22 cellular contexts compared by ENCODE assay signal in genomic region chr1:236091933-236092318, GRCh38. TPM values are rescaled to one million over a fixed set of nuclear protein-coding genes. Genes with fewer than 3 reads are reported as not detected.
A peak's percentile ranks its signal among the peaks of the same experiment; 100 is the strongest.
DNase-seq lines count a peak whose midpoint lies in the region; ATAC-seq, FAIRE-seq and TF ChIP-seq lines count a peak whose summit lies in the region.
"Had no signal": no experiment of that assay in that cellular context is flagged by ENCODE, and none has a peak within 500 bp of the region (broad histone marks: within the 10 kb centered on the region; RNA-seq: fewer than 3 reads in every experiment).

No MANE protein-coding gene starts in this region.

- intact Hi-C loops in HepG2 (cut with micrococcal nuclease; ENCODE audit: unreplicated experiment): loop anchor here (2.0 kb wide), 1 partner anchor 25 kb away; no protein-coding TSS in a partner anchor
- intact Hi-C loops in K562 (cut with micrococcal nuclease): no loop called here
- intact Hi-C loops in ascending aorta (cut with DNase I): no loop called here

- ATAC-seq in HepG2: no peak; the same call in 2 of the 3 replicates
- ATAC-seq in K562: peak; percentile 22; the same call in 2 of the 3 replicates
- no peak for ATAC-seq in naive thymus-derived CD8-positive, alpha-beta T cell

- H2BK120ac ChIP-seq in mesenchymal stem cell (ENCODE audit: low read depth, low read length): peak overlapping the region; percentile 89

- CTCF ChIA-PET in HepG2 (lab: Yijun Ruan, JAX; ENCODE audit: low intra/inter-chr PET ratio, low total read pairs): no interaction called here
- CTCF ChIA-PET in K562 (lab: Yijun Ruan, JAX; ENCODE audit: low intra/inter-chr PET ratio): no interaction called here

- no peak overlapping the region for H3K4me3 Mint-ChIP-seq in naive thymus-derived CD8-positive, alpha-beta T cell
- H3K4me3 Mint-ChIP-seq: CD4-positive, alpha-beta T cell; H9 had no signal

- H3K27ac ChIP-seq in liver (ENCODE audit: low read depth in 1 of 2, low read length in 2 of 2): peak overlapping the region; percentile 35 to 72
- H3K27ac ChIP-seq in HepG2 (ENCODE audit: extremely low read length, insufficient read depth, low read length): no peak overlapping the region
- no peak overlapping the region for H3K27ac ChIP-seq in K562 (ENCODE audit: extremely low read depth, low read depth, low read length)
- H3K27ac ChIP-seq in mesenchymal stem cell (ENCODE audit: low read length, poor library complexity, severe bottlenecking): no peak overlapping the region
- H3K27ac ChIP-seq in ascending aorta: no peak overlapping the region
- no peak overlapping the region for H3K27ac ChIP-seq in SJCRH30
- H3K27ac ChIP-seq: HL-60, KMS-11 had no signal

- H3K27ac Mint-ChIP-seq in naive thymus-derived CD8-positive, alpha-beta T cell: no peak overlapping the region
- H3K27ac Mint-ChIP-seq: CD4-positive, alpha-beta T cell; H9 had no signal

- TF ChIP-seq RAD21 in liver (IDR thresholded peaks at IDR 0.05) (no peak), HepG2 (CRISPR knock-in tag; IDR thresholded peaks at IDR 0.05) (no peak), K562 (CRISPR knock-in tag; conservative IDR thresholded peaks at IDR 0.05 in 1 of 2, IDR thresholded peaks at IDR 0.05 in 1 of 2) (no peak)

- H3K4me3 ChIP-seq in liver (ENCODE audit: low read depth in 1 of 3, low read length in 3 of 3): no peak overlapping the region
- H3K4me3 ChIP-seq in HepG2 (replicated peaks in 1 of 3; ENCODE audit: insufficient read depth in 1 of 3, low read depth in 2 of 3, low read length in 3 of 3): no peak overlapping the region
- H3K4me3 ChIP-seq in K562: no peak overlapping the region
- no peak overlapping the region for H3K4me3 ChIP-seq in mesenchymal stem cell (ENCODE audit: insufficient read depth in 1 of 2, low read depth in 1 of 2, low read length in 2 of 2)
- no peak overlapping the region for H3K4me3 ChIP-seq in ascending aorta
- H3K4me3 ChIP-seq in SJCRH30: no peak overlapping the region
- H3K4me3 ChIP-seq: GM12878 had no signal

- peak overlapping the region; percentile 65 to 93 for H3K18ac ChIP-seq in mesenchymal stem cell (ENCODE audit: low read depth in 1 of 2, low read length in 2 of 2)

- H3K4me1 ChIP-seq in liver (ENCODE audit: control insufficient read depth in 4 of 4, insufficient read depth in 4 of 4, low read length in 3 of 4) (no peaks in the 10 kb centered on the region), HepG2 (ENCODE audit: insufficient read depth, low read length) (peaks cover 27% of the 10 kb centered on the region), K562 (replicated peaks in 1 of 2; ENCODE audit: control insufficient read depth in 2 of 2, insufficient read depth in 2 of 2, low read length in 2 of 2) (no peaks in the 10 kb centered on the region), mesenchymal stem cell (ENCODE audit: control insufficient read depth, insufficient read depth, low read depth, low read length) (no peaks in the 10 kb centered on the region), ascending aorta (no peaks in the 10 kb centered on the region), SJCRH30 (peaks cover 7% of the 10 kb centered on the region)

- no peak overlapping the region for H3K9ac ChIP-seq in liver (ENCODE audit: low read depth in 1 of 2, low read length in 2 of 2)
- H3K9ac ChIP-seq in HepG2 (ENCODE audit: insufficient read depth, low read depth, low read length): no peak overlapping the region
- H3K9ac ChIP-seq in K562 (ENCODE audit: insufficient read depth in 1 of 2, low read depth in 2 of 2, low read length in 2 of 2): no peak overlapping the region
- H3K9ac ChIP-seq in mesenchymal stem cell (ENCODE audit: low read length): no peak overlapping the region
- H3K9ac ChIP-seq: KMS-11 had no signal

- H3K27me3 Mint-ChIP-seq in naive thymus-derived CD8-positive, alpha-beta T cell: peaks cover 5 to 37% (median 21%) of the 10 kb centered on the region in 5 donors

- no peak for TF ChIP-seq POLR2A in HepG2 (IDR thresholded peaks at IDR 0.05; ENCODE audit: insufficient read depth in 1 of 2, low read depth in 2 of 2, low read length in 2 of 2)
- TF ChIP-seq POLR2A in K562 (conservative IDR thresholded peaks at IDR 0.05): no peak

- peak overlapping the region; percentile 57 for H4K91ac ChIP-seq in mesenchymal stem cell (ENCODE audit: low read length)

- H4K20me1 ChIP-seq in HepG2 (ENCODE audit: insufficient read depth, low read length) (no peaks in the 10 kb centered on the region), K562 (replicated peaks; ENCODE audit: control insufficient read depth, insufficient read depth, low read length) (no peaks in the 10 kb centered on the region)

- H2AK5ac ChIP-seq in mesenchymal stem cell (ENCODE audit: low read length, severe bottlenecking): no peak overlapping the region

- no peak overlapping the region for H3K23ac ChIP-seq in mesenchymal stem cell (ENCODE audit: low read length in 2 of 2)

- FAIRE-seq in HepG2 (lab: Jason Lieb, UNC) (no peak), K562 (lab: Jason Lieb, UNC) (no peak)
- FAIRE-seq: GM12878 had no signal

- TF ChIP-seq EP300 in HepG2 (IDR thresholded peaks at IDR 0.05; ENCODE audit: low read depth in 2 of 2, low read length in 2 of 2) (no peak), HepG2 (CRISPR knock-in tag; IDR thresholded peaks at IDR 0.05; ENCODE audit: borderline replicate concordance) (no peak), K562 (IDR thresholded peaks at IDR 0.05; ENCODE audit: low read length) (no peak)

- no peaks in the 10 kb centered on the region for H3K4me1 Mint-ChIP-seq in naive thymus-derived CD8-positive, alpha-beta T cell

- in situ Hi-C loops in HepG2 (cut with HindIII; ENCODE audit: extremely low pct_ligation_motif_present, low pct_unique_long_range_greater_than_20kb) (no loop called here), K562 (cut with MboI) (no loop called here)

- H3K14ac ChIP-seq in mesenchymal stem cell (ENCODE audit: low read length in 2 of 2): no peak overlapping the region

- TF ChIP-seq CTCF in liver (IDR thresholded peaks at IDR 0.05; ENCODE audit: low read depth, low read length, missing input control) (no peak), HepG2 (CRISPR knock-in tag; IDR thresholded peaks at IDR 0.05) (no peak), K562 (IDR thresholded peaks at IDR 0.05 in 2 of 3, conservative IDR thresholded peaks at IDR 0.05 in 1 of 3; ENCODE audit: insufficient read depth in 2 of 3, low read depth in 1 of 3, low read length in 3 of 3) (no peak), ascending aorta (IDR thresholded peaks at IDR 0.05) (no peak)

- no peak overlapping the region for H2BK5ac ChIP-seq in mesenchymal stem cell (ENCODE audit: low read depth, low read length, poor library complexity, severe bottlenecking)

- H2BK15ac ChIP-seq in mesenchymal stem cell (ENCODE audit: low read depth, poor library complexity, severe bottlenecking): no peak overlapping the region

- H3K36me3 ChIP-seq in liver (ENCODE audit: control insufficient read depth in 4 of 4, insufficient read depth in 3 of 4, low read depth in 1 of 4, low read length in 3 of 4) (no peaks in the 10 kb centered on the region), HepG2 (replicated peaks in 1 of 2; ENCODE audit: control insufficient read depth in 1 of 2, insufficient read depth in 2 of 2, low read length in 2 of 2) (no peaks in the 10 kb centered on the region), K562 (ENCODE audit: control insufficient read depth, insufficient read depth, low read length) (no peaks in the 10 kb centered on the region), mesenchymal stem cell (ENCODE audit: control insufficient read depth in 1 of 2, insufficient read depth in 2 of 2, low read depth in 1 of 2, low read length in 2 of 2) (no peaks in the 10 kb centered on the region), ascending aorta (no peaks in the 10 kb centered on the region), SJCRH30 (no peaks in the 10 kb centered on the region)

- H3K4ac ChIP-seq in mesenchymal stem cell (ENCODE audit: low read depth in 1 of 2, low read length in 2 of 2): peak overlapping the region in 1 of 2 experiments; percentile 90

- H3K36me3 Mint-ChIP-seq in naive thymus-derived CD8-positive, alpha-beta T cell: peaks cover 0 to 5% (median 2%) of the 10 kb centered on the region in 3 donors

- BruUV-seq in HepG2 (replicated peaks; lab: Mats Ljungman, UMichigan) (no TSS peak), K562 (replicated peaks; lab: Mats Ljungman, UMichigan) (no TSS peak)

- POLR2A ChIA-PET in HepG2 (lab: Yijun Ruan, JAX): no interaction called here
- POLR2A ChIA-PET in K562 (lab: Yijun Ruan, JAX): interaction anchor here (0.6 kb wide), 1 partner anchor 385 kb away, joined by 3 read pairs; no protein-coding TSS in a partner anchor
- POLR2A ChIA-PET in naive thymus-derived CD8-positive, alpha-beta T cell (lab: Charles Lee): no interaction called here

- DNase-seq in HepG2 (ENCODE audit: low spot score) (no peak), K562 (ENCODE audit: extremely low read depth in 1 of 4, low spot score in 3 of 4) (no peak), mesenchymal stem cell (peak; percentile 68), ascending aorta (ENCODE audit: low spot score in 2 of 2) (no peak), SJCRH30 (no peak)
- DNase-seq in naive thymus-derived CD8-positive, alpha-beta T cell: no peak
- DNase-seq: CD4-positive, alpha-beta T cell; COR-L47; DND-41; H9; NCI-H1105; NCI-H2029 treated with DMSO at 0.1 percent for 48 hours; NCI-H226; NCI-H524; NCI-H774; NK-92 treated with Interleukin-12 subunit alpha and Interleukin-12 subunit beta, amount 100 ng/mL, for 24 hours; SW 1271 had no signal

- 77% methylated on average over 5 of the region's 5 CpGs for WGBS in liver
- 66% methylated on average over 5 of the region's 5 CpGs for WGBS in HepG2 (ENCODE audit: low lambda C conversion rate)
- WGBS in K562 (ENCODE audit: insufficient coverage, low coverage, missing lambda C conversion rate): 10% methylated on average over 5 of the region's 5 CpGs
- 43% methylated on average over 5 of the region's 5 CpGs for WGBS in mesenchymal stem cell

- peak overlapping the region; percentile 62 for H4K8ac ChIP-seq in mesenchymal stem cell (ENCODE audit: low read length)

- H3K9me3 ChIP-seq in liver (ENCODE audit: control insufficient read depth in 4 of 4, low read length in 3 of 4) (no peaks in the 10 kb centered on the region), HepG2 (ENCODE audit: low read length) (peaks cover 6% of the 10 kb centered on the region; the same call in 1 of the 2 replicates), K562 (replicated peaks; ENCODE audit: control insufficient read depth, insufficient read depth, low read depth, low read length) (no peaks in the 10 kb centered on the region; the same call in 1 of the 2 replicates), mesenchymal stem cell (ENCODE audit: control insufficient read depth, low read length) (peaks cover 9% of the 10 kb centered on the region), ascending aorta (peaks cover 0 to 10% of the 10 kb centered on the region in 2 donors), SJCRH30 (replicated peaks) (no peaks in the 10 kb centered on the region)

- H2AFZ ChIP-seq in HepG2 (ENCODE audit: low read length) (no peak overlapping the region), K562 (ENCODE audit: low read depth, low read length) (no peak overlapping the region), mesenchymal stem cell (ENCODE audit: low read depth, low read length) (no peak overlapping the region)

- H2BK12ac ChIP-seq in mesenchymal stem cell (ENCODE audit: low read length in 2 of 2): peak overlapping the region; percentile 29 to 92

- peaks cover 0 to 9% (median 0%) of the 10 kb centered on the region in 9 donors for H3K9me3 Mint-ChIP-seq in naive thymus-derived CD8-positive, alpha-beta T cell
- H3K9me3 Mint-ChIP-seq: CD4-positive, alpha-beta T cell had no signal

- H3K27me3 ChIP-seq in liver (ENCODE audit: control insufficient read depth in 4 of 4, insufficient read depth in 4 of 4, low read length in 3 of 4) (no peaks in the 10 kb centered on the region), HepG2 (ENCODE audit: control insufficient read depth in 1 of 2, insufficient read depth in 2 of 2, low read length in 2 of 2) (no peaks in the 10 kb centered on the region), K562 (ENCODE audit: control insufficient read depth in 2 of 2, insufficient read depth in 2 of 2, low read length in 2 of 2) (peaks cover 0 to 12% of the 10 kb centered on the region in 2 experiments; a peak in 3 of 5 replicates), mesenchymal stem cell (ENCODE audit: control insufficient read depth in 1 of 2, insufficient read depth in 1 of 2, low read length in 2 of 2) (no peaks in the 10 kb centered on the region), ascending aorta (no peaks in the 10 kb centered on the region), SJCRH30 (no peaks in the 10 kb centered on the region)

- no peaks in the 10 kb centered on the region for H3K9me1 ChIP-seq in K562 (ENCODE audit: control insufficient read depth, insufficient read depth, low read length)

- H3K79me1 ChIP-seq in mesenchymal stem cell (replicated peaks; ENCODE audit: low read length, poor library complexity, severe bottlenecking): no peaks in the 10 kb centered on the region

- no peak overlapping the region for H3K4me2 ChIP-seq in HepG2 (ENCODE audit: low read depth, low read length)
- no peak overlapping the region for H3K4me2 ChIP-seq in K562 (ENCODE audit: insufficient read depth, low read length)
- no peak overlapping the region for H3K4me2 ChIP-seq in mesenchymal stem cell (ENCODE audit: low read length, poor library complexity, severe bottlenecking)
- H3K4me2 ChIP-seq: KMS-11 had no signal

- H3K79me2 ChIP-seq in HepG2 (ENCODE audit: insufficient read depth, low read length) (no peaks in the 10 kb centered on the region), K562 (ENCODE audit: control insufficient read depth, insufficient read depth, low read length) (no peaks in the 10 kb centered on the region)

RNA-seq across cellular contexts. Expression of gene NID1, which starts 27.0 kb away (rescaled TPM):
- 10 to 100 TPM; 65.3 to 90.1 TPM for total RNA-seq in liver
- polyA plus RNA-seq in liver: 10 to 100 TPM; 21.2 to 45.1 TPM
- 29.3 and 50.2 TPM in 2 replicates for total RNA-seq in HepG2 (2016; rRNA removed; fragmentation: Illumina TruSeq; extraction: Trizol)
- 5.0 and 5.1 TPM in 2 replicates for total RNA-seq in HepG2 (2016; cell fraction: cytosol; rRNA removed; fragmentation: Illumina TruSeq; extraction: Trizol; ENCODE audit: low read depth)
- 22.1 and 49.8 TPM in 2 replicates for total RNA-seq in HepG2 (2016; cell fraction: insoluble cytoplasmic fraction; rRNA removed; fragmentation: Illumina TruSeq; extraction: Trizol)
- 10.8 and 12.4 TPM in 2 replicates for total RNA-seq in HepG2 (2016; cell fraction: membrane; rRNA removed; fragmentation: Illumina TruSeq; extraction: Trizol)
- total RNA-seq in HepG2 (2016; cell fraction: nucleus; rRNA removed; fragmentation: Illumina TruSeq; extraction: Trizol): 68.9 and 87.3 TPM in 2 replicates
- 56.1 and 77.2 TPM in 2 replicates for polyA plus RNA-seq in HepG2 (2011; rRNA removed)
- 45.0 and 56.5 TPM in 2 replicates for polyA plus RNA-seq in HepG2 (2011; cell fraction: cytosol; rRNA removed)
- polyA plus RNA-seq in HepG2 (2011; cell fraction: nucleus; rRNA removed): 102 and 105 TPM in 2 replicates
- polyA plus RNA-seq in HepG2 (2012): 122 and 152 TPM in 2 replicates
- polyA plus RNA-seq in HepG2 (2016; cell fraction: cytosol; fragmentation: Illumina TruSeq; extraction: Trizol; ENCODE audit: low read depth): 2.7 and 3.2 TPM in 2 replicates
- 25.6 and 37.4 TPM in 2 replicates for polyA plus RNA-seq in HepG2 (2016; cell fraction: insoluble cytoplasmic fraction; fragmentation: Illumina TruSeq; extraction: Trizol; ENCODE audit: low read depth)
- 7.7 and 9.8 TPM in 2 replicates for polyA plus RNA-seq in HepG2 (2016; cell fraction: membrane; fragmentation: Illumina TruSeq; extraction: Trizol; ENCODE audit: low read depth)
- 108 and 114 TPM in 2 replicates for polyA plus RNA-seq in HepG2 (2016; cell fraction: nucleus; fragmentation: Illumina TruSeq; extraction: Trizol; ENCODE audit: insufficient read depth, low read depth)
- polyA minus RNA-seq in HepG2 (2011; rRNA and poly(A)+ RNA removed; ENCODE audit: low replicate concordance): 173 TPM in 1 of 2 replicates, not detected in the other
- polyA minus RNA-seq in HepG2 (2011; cell fraction: cytosol; rRNA and poly(A)+ RNA removed): 109 and 121 TPM in 2 replicates
- polyA minus RNA-seq in HepG2 (2011; cell fraction: nucleus; rRNA and poly(A)+ RNA removed): 60.0 and 68.8 TPM in 2 replicates
- total RNA-seq in K562 (2011; cell fraction: chromatin; rRNA removed; ENCODE audit: low replicate concordance): not detected in 2 replicates
- not detected in 2 replicates for total RNA-seq in K562 (2011; cell fraction: nucleolus; rRNA removed)
- not detected in 2 replicates for total RNA-seq in K562 (2011; cell fraction: nucleoplasm; rRNA removed)
- total RNA-seq in K562 (2014; rRNA removed): not detected in 2 replicates
- total RNA-seq in K562 (2014; rRNA removed; fragmentation: Illumina TruSeq; extraction: Trizol): not detected in 2 replicates
- not detected in 2 replicates for total RNA-seq in K562 (2015; rRNA removed; fragmentation: Illumina TruSeq; extraction: Trizol)
- total RNA-seq in K562 (2021): 0.22 and 0.27 TPM in 2 replicates
- polyA plus RNA-seq in K562 (2011; rRNA removed): not detected in 2 replicates
- 0.01 TPM in 1 of 2 replicates, not detected in the other for polyA plus RNA-seq in K562 (2011; cell fraction: cytosol; rRNA removed)
- polyA plus RNA-seq in K562 (2011; cell fraction: nucleus; rRNA removed): not detected in 2 replicates
- not detected in 2 replicates for polyA plus RNA-seq in K562 (2012)
- not detected in 2 replicates for polyA plus RNA-seq in K562 (2014; fragmentation: Illumina TruSeq; extraction: Trizol)
- not detected for polyA plus RNA-seq in K562 (2014; fragmentation: Nextera tagmentation; extraction: Ambion mirVana)
- not detected in 2 replicates for polyA plus RNA-seq in K562 (2014; rRNA removed)
- polyA minus RNA-seq in K562 (2011; rRNA and poly(A)+ RNA removed): not detected in 2 replicates
- 0.46 TPM in 1 of 2 replicates, not detected in the other for polyA minus RNA-seq in K562 (2011; cell fraction: cytosol; rRNA and poly(A)+ RNA removed)
- not detected in 2 replicates for polyA minus RNA-seq in K562 (2011; cell fraction: nucleus; rRNA and poly(A)+ RNA removed)
- 276 TPM for polyA plus RNA-seq in mesenchymal stem cell (2013, experiment 1 of 2)
- 262 TPM for polyA plus RNA-seq in mesenchymal stem cell (2013, experiment 2 of 2)
- total RNA-seq in ascending aorta: 172 TPM
- under 1 TPM in 1 of 2 experiments, not detected in 1; 0.08 TPM for total RNA-seq in naive thymus-derived CD8-positive, alpha-beta T cell
- polyA plus RNA-seq in naive thymus-derived CD8-positive, alpha-beta T cell: not detected
- total RNA-seq in SJCRH30 (2014; rRNA removed; shearing (Covaris generic)): 27.4 and 29.6 TPM in 2 replicates
- total RNA-seq: HT-29 had no signal

RNA-seq across cellular contexts. Expression of gene GPR137B, which starts 50.4 kb away (rescaled TPM):
- total RNA-seq in liver (1 to 10 TPM; 3.6 to 7.0 TPM), HepG2 (2016; rRNA removed; fragmentation: Illumina TruSeq; extraction: Trizol) (0.27 and 0.31 TPM in 2 replicates), K562 (2014; rRNA removed) (0.36 and 0.94 TPM in 2 replicates), K562 (2014; rRNA removed; fragmentation: Illumina TruSeq; extraction: Trizol) (0.70 and 0.76 TPM in 2 replicates), K562 (2015; rRNA removed; fragmentation: Illumina TruSeq; extraction: Trizol) (0.75 and 0.87 TPM in 2 replicates), K562 (2021) (0.49 and 0.62 TPM in 2 replicates), ascending aorta (22.5 TPM)
- polyA plus RNA-seq in liver (1 to 10 TPM; 2.2 to 8.6 TPM), HepG2 (2011; rRNA removed) (0.41 and 0.59 TPM in 2 replicates), K562 (2011; rRNA removed) (0.04 and 0.28 TPM in 2 replicates), K562 (2014; fragmentation: Illumina TruSeq; extraction: Trizol) (1.0 and 1.1 TPM in 2 replicates), K562 (2014; fragmentation: Nextera tagmentation; extraction: Ambion mirVana) (under 1 TPM; 0.14 to 0.35 TPM), K562 (2014; rRNA removed) (0.49 and 0.62 TPM in 2 replicates)
- total RNA-seq in HepG2 (2016; cell fraction: cytosol; rRNA removed; fragmentation: Illumina TruSeq; extraction: Trizol; ENCODE audit: low read depth): 0.35 and 0.40 TPM in 2 replicates
- total RNA-seq in HepG2 (2016; cell fraction: insoluble cytoplasmic fraction; rRNA removed; fragmentation: Illumina TruSeq; extraction: Trizol): 0.31 and 0.45 TPM in 2 replicates
- total RNA-seq in HepG2 (2016; cell fraction: membrane; rRNA removed; fragmentation: Illumina TruSeq; extraction: Trizol): 0.31 and 0.37 TPM in 2 replicates
- total RNA-seq in HepG2 (2016; cell fraction: nucleus; rRNA removed; fragmentation: Illumina TruSeq; extraction: Trizol): 0.34 and 0.59 TPM in 2 replicates
- 0.32 and 0.50 TPM in 2 replicates for polyA plus RNA-seq in HepG2 (2011; cell fraction: cytosol; rRNA removed)
- polyA plus RNA-seq in HepG2 (2011; cell fraction: nucleus; rRNA removed): 0.72 and 0.85 TPM in 2 replicates
- 0.47 and 1.5 TPM in 2 replicates for polyA plus RNA-seq in HepG2 (2012)
- 0.21 and 0.23 TPM in 2 replicates for polyA plus RNA-seq in HepG2 (2016; cell fraction: cytosol; fragmentation: Illumina TruSeq; extraction: Trizol; ENCODE audit: low read depth)
- 0.35 and 0.58 TPM in 2 replicates for polyA plus RNA-seq in HepG2 (2016; cell fraction: insoluble cytoplasmic fraction; fragmentation: Illumina TruSeq; extraction: Trizol; ENCODE audit: low read depth)
- 0.40 and 0.45 TPM in 2 replicates for polyA plus RNA-seq in HepG2 (2016; cell fraction: membrane; fragmentation: Illumina TruSeq; extraction: Trizol; ENCODE audit: low read depth)
- 0.70 and 0.75 TPM in 2 replicates for polyA plus RNA-seq in HepG2 (2016; cell fraction: nucleus; fragmentation: Illumina TruSeq; extraction: Trizol; ENCODE audit: insufficient read depth, low read depth)
- polyA minus RNA-seq in HepG2 (2011; rRNA and poly(A)+ RNA removed; ENCODE audit: low replicate concordance): 0.10 and 0.21 TPM in 2 replicates
- not detected in 2 replicates for polyA minus RNA-seq in HepG2 (2011; cell fraction: cytosol; rRNA and poly(A)+ RNA removed)
- polyA minus RNA-seq in HepG2 (2011; cell fraction: nucleus; rRNA and poly(A)+ RNA removed): 0.52 and 1.2 TPM in 2 replicates
- 0.28 and 0.65 TPM in 2 replicates for total RNA-seq in K562 (2011; cell fraction: chromatin; rRNA removed; ENCODE audit: low replicate concordance)
- total RNA-seq in K562 (2011; cell fraction: nucleolus; rRNA removed): 0.17 and 0.79 TPM in 2 replicates
- total RNA-seq in K562 (2011; cell fraction: nucleoplasm; rRNA removed): 0.22 and 2.1 TPM in 2 replicates
- polyA plus RNA-seq in K562 (2011; cell fraction: cytosol; rRNA removed): 0.07 and 0.19 TPM in 2 replicates
- 0.30 and 0.60 TPM in 2 replicates for polyA plus RNA-seq in K562 (2011; cell fraction: nucleus; rRNA removed)
- polyA plus RNA-seq in K562 (2012): 0.78 and 1.8 TPM in 2 replicates
- polyA minus RNA-seq in K562 (2011; rRNA and poly(A)+ RNA removed): 0.27 TPM in 1 of 2 replicates, not detected in the other
- not detected in 2 replicates for polyA minus RNA-seq in K562 (2011; cell fraction: cytosol; rRNA and poly(A)+ RNA removed)
- 0.13 TPM in 1 of 2 replicates, not detected in the other for polyA minus RNA-seq in K562 (2011; cell fraction: nucleus; rRNA and poly(A)+ RNA removed)
- 20.6 TPM for polyA plus RNA-seq in mesenchymal stem cell (2013, experiment 1 of 2)
- 20.8 TPM for polyA plus RNA-seq in mesenchymal stem cell (2013, experiment 2 of 2)
- 10 to 100 TPM in 1 of 2 experiments, 1 to 10 TPM in 1; 8.1 to 10.2 TPM for total RNA-seq in naive thymus-derived CD8-positive, alpha-beta T cell
- polyA plus RNA-seq in naive thymus-derived CD8-positive, alpha-beta T cell: 1 to 10 TPM; 3.6 to 9.0 (median 5.1) TPM
- 7.6 and 8.7 TPM in 2 replicates for total RNA-seq in SJCRH30 (2014; rRNA removed; shearing (Covaris generic))

Comparison
In these comparisons a context has a peak if more than half of its experiments do, and no peak if none do; other contexts are left out.
1. H3K27ac ChIP-seq: peak in liver (2 of 2); none in HepG2 (single experiment), K562 (single experiment), mesenchymal stem cell (single experiment), ascending aorta (0 of 2) and SJCRH30 (single experiment).
2. RNA of gene NID1, which starts 27.0 kb away (total RNA-seq): 172 TPM in ascending aorta (single experiment), 65.3 to 90.1 TPM in liver, 5.0 to 87.3 TPM in HepG2 and 27.4 to 29.6 TPM in SJCRH30; 0.08 TPM in naive thymus-derived CD8-positive, alpha-beta T cell and 0.22 to 0.27 TPM in K562; every median in the first group is over 4 times any median in the second.